Comparison of ENCODE assay signal across 16 cellular contexts in the genomic region with DNA sequence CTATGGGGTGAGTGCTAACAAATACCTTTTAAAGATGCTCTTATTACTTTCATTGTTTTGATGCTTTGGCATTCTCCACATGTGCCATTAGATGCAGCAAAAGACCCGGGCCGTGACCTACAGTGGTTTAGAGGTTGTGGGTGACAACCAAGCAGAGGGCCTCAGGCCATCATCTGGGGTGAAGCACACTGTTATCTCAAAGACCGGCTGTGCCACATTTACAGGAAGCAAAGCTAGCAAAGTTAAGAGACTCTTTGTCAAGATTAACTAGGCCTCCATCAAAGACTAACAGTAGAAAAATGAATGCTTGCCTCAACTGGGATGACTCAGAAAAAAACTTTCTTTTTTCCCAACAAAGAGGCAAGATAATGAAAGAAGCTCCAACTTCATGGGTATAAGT.
"Had no signal": no experiment of that assay in that cellular context is flagged by ENCODE, and none has a peak within 500 bp of the region (broad histone marks: within the 10 kb centered on the region; RNA-seq: fewer than 3 reads in every experiment).

No MANE protein-coding gene starts in this region.

- ATAC-seq: body of pancreas, gastroesophageal sphincter, left lung, WTC11 had no signal

- H3K27me3 ChIP-seq: adrenal gland, body of pancreas, gastroesophageal sphincter, left lung, suprapubic skin, upper lobe of left lung had no signal

- H3K27ac ChIP-seq: adrenal gland, body of pancreas, gastroesophageal sphincter, left lung, suprapubic skin, upper lobe of left lung had no signal

- H3K36me3 ChIP-seq: adrenal gland, gastroesophageal sphincter, left lung, suprapubic skin, upper lobe of left lung had no signal

- H3K4me3 ChIP-seq: adrenal gland, body of pancreas, gastroesophageal sphincter, left lung, suprapubic skin, upper lobe of left lung had no signal

- DNase-seq: activated CD4-positive, alpha-beta T cell treated with anti-CD3 and anti-CD28 coated beads, Interleukin-2, amount 10 ng/mL, durations not matched to agents 7 days and 5 days; activated CD8-positive, alpha-beta memory T cell treated with anti-CD3 and anti-CD28 coated beads for 24 hours; activated naive CD4-positive, alpha-beta T cell treated with anti-CD3 and anti-CD28 coated beads, Interleukin-2, amount 10 ng/mL, durations not matched to agents 7 days and 5 days; adrenal gland; body of pancreas; central memory CD4-positive, alpha-beta T cell; cortex of kidney; effector CD8-positive, alpha-beta T cell; stimulated activated CD4-positive, alpha-beta T cell treated with anti-CD3 and anti-CD28 coated beads, Interleukin-12 subunit alpha, Interleukin-12 subunit beta, amount 100 ng/mL, for 4 hours; stimulated activated naive CD4-positive, alpha-beta T cell treated with Interleukin-2 at 50 U/mL for 16 hours; T-helper 9 cell; upper lobe of left lung had no signal

- H3K9me3 ChIP-seq: adrenal gland, body of pancreas, gastroesophageal sphincter, left lung, suprapubic skin, upper lobe of left lung had no signal

- H3K4me1 ChIP-seq: adrenal gland, body of pancreas, gastroesophageal sphincter, left lung, suprapubic skin, upper lobe of left lung had no signal
